In genomic region chr2:44955593-44956449, GRCh38 we compare ENCODE assay signal across 9 cellular contexts. TPM values are rescaled to one million over a fixed set of nuclear protein-coding genes. Genes with fewer than 3 reads are reported as not detected.
A peak's percentile ranks its signal among the peaks of the same experiment; 100 is the strongest.
DNase-seq lines count a peak whose midpoint lies in the region; TF ChIP-seq lines count a peak whose summit lies in the region.
"Had no signal": no experiment of that assay in that cellular context is flagged by ENCODE, and none has a peak within 500 bp of the region (broad histone marks: within the 10 kb centered on the region; RNA-seq: fewer than 3 reads in every experiment).

No MANE protein-coding gene starts in this region.

- H3K79me2 ChIP-seq in SK-N-SH (ENCODE audit: insufficient read depth), result no peaks in the 10 kb centered on the region

- H3K27me3 ChIP-seq in SK-N-SH (ENCODE audit: insufficient read depth), result no peaks in the 10 kb centered on the region

- no peaks in the 10 kb centered on the region for H4K20me1 ChIP-seq in SK-N-SH (ENCODE audit: insufficient read depth)

- POLR2A ChIA-PET in SK-N-SH (lab: Yijun Ruan, JAX), result interaction anchor here (0.6 to 1.8 kb wide), 9 partner anchors 9 to 912 kb away, joined by 3 to 12 read pairs (median 4); partner anchors contain the start of genes CAMKMT and PREPL

- no peak overlapping the region for H3K27ac Mint-ChIP-seq in activated naive CD4-positive, alpha-beta T cell treated with anti-CD3 and anti-CD28 coated beads for 36 hours
- H3K27ac Mint-ChIP-seq in glutamatergic neuron (ENCODE audit: unreplicated experiment) (no peak overlapping the region), type B pancreatic cell (no peak overlapping the region)

- H3K36me3 Mint-ChIP-seq in activated naive CD4-positive, alpha-beta T cell treated with anti-CD3 and anti-CD28 coated beads for 36 hours (ENCODE audit: low read depth), result no peaks in the 10 kb centered on the region
- H3K36me3 Mint-ChIP-seq in glutamatergic neuron (ENCODE audit: unreplicated experiment) (no peaks in the 10 kb centered on the region), type B pancreatic cell (no peaks in the 10 kb centered on the region)

- H2AFZ ChIP-seq in SK-N-SH (ENCODE audit: low read depth), result peak overlapping the region; percentile 72

- H3K27ac ChIP-seq in C4-2B, result no peak overlapping the region
- H3K27ac ChIP-seq in SK-N-SH (ENCODE audit: low read depth in 2 of 2, low read length in 1 of 2), result no peak overlapping the region

- H3K4me2 ChIP-seq in SK-N-SH, result peak overlapping the region; percentile 75

- no peak overlapping the region for H3K4me3 Mint-ChIP-seq in activated naive CD4-positive, alpha-beta T cell treated with anti-CD3 and anti-CD28 coated beads for 36 hours
- H3K4me3 Mint-ChIP-seq in glutamatergic neuron (ENCODE audit: unreplicated experiment) (peak overlapping the region; percentile 92), type B pancreatic cell (peak overlapping the region; percentile 85)

- CTCF ChIA-PET in SK-N-SH (lab: Yijun Ruan, JAX), result interaction anchor here (0.5 to 20.5 kb wide), 129 partner anchors 9 to 1078 kb away, joined by 3 to 581 read pairs (median 4); partner anchors contain the start of genes CAMKMT, LRPPRC and PREPL
- CTCF ChIA-PET in activated naive CD4-positive, alpha-beta T cell treated with anti-CD3 and anti-CD28 coated beads for 36 hours (lab: Charles Lee), result interaction anchor here (0.7 to 4.4 kb wide), 29 partner anchors 8 to 912 kb away, joined by 3 to 42 read pairs (median 4); no protein-coding TSS in a partner anchor

- peak; percentile 82 for TF ChIP-seq CTCF in C4-2B (conservative IDR thresholded peaks at IDR 0.05)
- TF ChIP-seq CTCF in GM20000 (IDR thresholded peaks at IDR 0.05; ENCODE audit: extremely low read depth, missing control alignments), result peak; percentile 81
- peak; percentile 94 for TF ChIP-seq CTCF in SK-N-SH (IDR thresholded peaks at IDR 0.05)
- peak; percentile 82 for TF ChIP-seq CTCF in glutamatergic neuron (IDR thresholded peaks at IDR 0.05; ENCODE audit: partially characterized antibody, unreplicated experiment)
- peak; percentile 92 for TF ChIP-seq CTCF in type B pancreatic cell (conservative IDR thresholded peaks at IDR 0.05)

- 25% methylated on average over 27 of the region's 39 CpGs for WGBS in SK-N-SH (ENCODE audit: low lambda C conversion rate)

- no peaks in the 10 kb centered on the region for H3F3A ChIP-seq in SK-N-SH (replicated peaks; ENCODE audit: insufficient read depth)

- H3K9ac ChIP-seq in SK-N-SH, result no peak overlapping the region

- H3K9me2 ChIP-seq in SK-N-SH, result no peaks in the 10 kb centered on the region

- no peaks in the 10 kb centered on the region for H3K9me3 Mint-ChIP-seq in activated naive CD4-positive, alpha-beta T cell treated with anti-CD3 and anti-CD28 coated beads for 36 hours
- H3K9me3 Mint-ChIP-seq in glutamatergic neuron (ENCODE audit: unreplicated experiment) (peaks cover 11% of the 10 kb centered on the region), type B pancreatic cell (no peaks in the 10 kb centered on the region)

- no peaks in the 10 kb centered on the region for H3K36me3 ChIP-seq in SK-N-SH (replicated peaks in 1 of 2; ENCODE audit: control insufficient read depth in 1 of 2, insufficient read depth in 2 of 2, low read length in 1 of 2)

- intact Hi-C loops in activated naive CD4-positive, alpha-beta T cell treated with anti-CD3 and anti-CD28 coated beads for 36 hours (cut with micrococcal nuclease), result loop anchor here (1.0 to 10.0 kb wide), 6 partner anchors 477 to 1081 kb away; no protein-coding TSS in a partner anchor

- DNase-seq in GM20000 (ENCODE audit: low spot score) (peak; percentile 87), LoVo (ENCODE audit: low spot score) (peak; percentile 68), SK-N-SH (peak; percentile 94), glutamatergic neuron (peak; percentile 95), pons (ENCODE audit: low spot score) (peak; percentile 32), type B pancreatic cell (ENCODE audit: extremely low spot score, unreplicated experiment) (no peak)
- DNase-seq in activated naive CD4-positive, alpha-beta T cell treated with anti-CD3 and anti-CD28 coated beads for 36 hours, result peak; percentile 87

- H3K4me3 ChIP-seq in SK-N-SH (ENCODE audit: low read depth in 2 of 2, low read length in 1 of 2), result peak overlapping the region; percentile 38; a peak in 3 of 4 replicates

- peaks cover 0 to 17% of the 10 kb centered on the region in 2 experiments; a peak in 1 of 4 replicates for H3K4me1 ChIP-seq in SK-N-SH (ENCODE audit: control insufficient read depth in 1 of 2, insufficient read depth in 2 of 2, low read depth in 1 of 2, low read length in 1 of 2)

- peaks cover 18% of the 10 kb centered on the region for H3K4me1 Mint-ChIP-seq in activated naive CD4-positive, alpha-beta T cell treated with anti-CD3 and anti-CD28 coated beads for 36 hours (ENCODE audit: low read depth)
- peaks cover 14% of the 10 kb centered on the region for H3K4me1 Mint-ChIP-seq in glutamatergic neuron (ENCODE audit: low read depth, unreplicated experiment)
- H3K4me1 Mint-ChIP-seq in type B pancreatic cell (ENCODE audit: unreplicated experiment), result peaks cover 11% of the 10 kb centered on the region

- H3K9me3 ChIP-seq in SK-N-SH, result no peaks in the 10 kb centered on the region

- no peak for TF ChIP-seq EP300 in SK-N-SH (IDR thresholded peaks at IDR 0.05; ENCODE audit: borderline replicate concordance in 1 of 2, low read depth in 1 of 2, low read length in 1 of 2)

- TF ChIP-seq RAD21 in SK-N-SH (IDR thresholded peaks at IDR 0.05; ENCODE audit: low read length), result peak; percentile 99

- peaks cover 54% of the 10 kb centered on the region for H3K27me3 Mint-ChIP-seq in activated naive CD4-positive, alpha-beta T cell treated with anti-CD3 and anti-CD28 coated beads for 36 hours (ENCODE audit: low read depth)
- H3K27me3 Mint-ChIP-seq in glutamatergic neuron (ENCODE audit: unreplicated experiment), result peaks cover 20% of the 10 kb centered on the region
- H3K27me3 Mint-ChIP-seq in type B pancreatic cell, result peaks cover 87% of the 10 kb centered on the region

TF ChIP-seq in SK-N-SH, 30 proteins besides CTCF, POLR2A, EP300 and RAD21 (continues in another document):
- TF ChIP-seq POLR2AphosphoS5 (IDR thresholded peaks at IDR 0.05; ENCODE audit: low read depth, low read length), result no peak
- TF ChIP-seq EZH2phosphoT487 (IDR thresholded peaks at IDR 0.05; ENCODE audit: borderline replicate concordance, low read depth), result no peak
- no peak for TF ChIP-seq FOXM1 (IDR thresholded peaks at IDR 0.05; ENCODE audit: low read depth)
- no peak for TF ChIP-seq GABPA (IDR thresholded peaks at IDR 0.05; ENCODE audit: low read depth)
- TF ChIP-seq RFX5 (IDR thresholded peaks at IDR 0.05; ENCODE audit: low read length), result no peak
- peak; percentile 81 for TF ChIP-seq MXI1 (IDR thresholded peaks at IDR 0.05; ENCODE audit: low read depth, low read length)
- TF ChIP-seq TCF12 (IDR thresholded peaks at IDR 0.05), result no peak
- TF ChIP-seq YY1 (IDR thresholded peaks at IDR 0.05; ENCODE audit: low read depth), result no peak
- peak; percentile 37; the same call in 1 of the 2 replicates for TF ChIP-seq NRF1 (IDR thresholded peaks at IDR 0.05; ENCODE audit: low read depth, low read length)
- no peak for TF ChIP-seq REST (IDR thresholded peaks at IDR 0.05; ENCODE audit: low read depth, low read length)
- peak; percentile 68 for TF ChIP-seq CHD2 (IDR thresholded peaks at IDR 0.05; ENCODE audit: low read length, partially characterized antibody)
- TF ChIP-seq SMC3 (IDR thresholded peaks at IDR 0.05; ENCODE audit: low read depth, low read length), result peak; percentile 99
- TF ChIP-seq USF2 (IDR thresholded peaks at IDR 0.05; ENCODE audit: borderline replicate concordance, low read depth, low read length), result no peak
- TF ChIP-seq ELF1 (IDR thresholded peaks at IDR 0.05), result no peak

RNA-seq across cellular contexts. Expression of gene SIX3, which starts 14.3 kb away (rescaled TPM):
- 0.58 and 0.67 TPM in 2 replicates for polyA plus RNA-seq in SK-N-SH (2012; rRNA removed)
- 0.98 and 2.1 TPM in 2 replicates for polyA plus RNA-seq in SK-N-SH (2012; cell fraction: cytosol; rRNA removed)
- 0.77 and 1.7 TPM in 2 replicates for polyA plus RNA-seq in SK-N-SH (2012; cell fraction: nucleus; rRNA removed)
- not detected for total RNA-seq in activated naive CD4-positive, alpha-beta T cell treated with anti-CD3 and anti-CD28 coated beads for 36 hours
- total RNA-seq in glutamatergic neuron (ENCODE audit: unreplicated experiment), result 0.86 TPM
- total RNA-seq in type B pancreatic cell (ENCODE audit: low replicate concordance), result 0.68 TPM in 1 of 2 replicates, not detected in the other

RNA-seq across cellular contexts. Expression of gene SIX2, which starts 53.4 kb away (rescaled TPM):
- polyA plus RNA-seq in SK-N-SH (2012; rRNA removed), result 0.45 and 0.76 TPM in 2 replicates
- 0.44 and 0.45 TPM in 2 replicates for polyA plus RNA-seq in SK-N-SH (2012; cell fraction: cytosol; rRNA removed)
- 0.24 and 0.27 TPM in 2 replicates for polyA plus RNA-seq in SK-N-SH (2012; cell fraction: nucleus; rRNA removed)
- total RNA-seq in activated naive CD4-positive, alpha-beta T cell treated with anti-CD3 and anti-CD28 coated beads for 36 hours, result not detected
- total RNA-seq in glutamatergic neuron (ENCODE audit: unreplicated experiment) (0.56 TPM), type B pancreatic cell (ENCODE audit: low replicate concordance) (1.9 and 13.8 TPM in 2 replicates)
- total RNA-seq: T-helper 2 cell treated with Interferon-gamma antibody and Interleukin-4, amounts not matched to agents 100 ng/mL and 5 ng/mL, for 36 hours had no signal
